In the genomic region with DNA sequence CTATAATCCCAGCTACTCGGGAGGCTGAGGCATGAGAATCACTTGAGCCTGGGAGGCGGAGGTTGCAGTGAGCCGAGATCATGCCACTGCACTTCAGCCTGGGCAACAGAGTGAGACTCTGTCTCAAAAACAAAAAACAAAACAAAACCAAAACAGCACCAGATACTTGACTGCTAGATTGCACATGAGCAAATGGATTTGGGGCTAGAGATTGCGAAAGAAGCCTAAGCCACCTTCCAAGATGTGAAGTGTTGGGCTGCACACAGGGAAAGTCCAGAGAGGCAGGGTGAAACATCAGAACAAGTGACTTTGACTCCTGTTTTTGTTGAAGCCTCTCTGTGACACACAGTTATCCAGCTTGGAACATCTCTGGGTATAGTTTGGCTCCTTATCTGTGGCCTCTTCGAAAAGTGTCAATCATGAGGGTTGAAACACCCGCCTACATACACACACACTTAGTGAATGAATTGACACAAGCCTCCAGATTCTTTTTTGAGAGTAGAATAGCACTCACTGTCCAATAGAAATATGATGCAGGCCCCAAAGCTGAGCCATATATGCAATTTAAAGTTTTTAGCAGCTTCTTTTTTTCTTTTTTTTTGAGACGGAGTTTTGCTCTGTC, we compare ENCODE assay signal across 2 cellular contexts.
TF ChIP-seq lines count a peak whose summit lies in the region.

No MANE protein-coding gene starts in this region.

TF ChIP-seq in HEK293T, 16 proteins besides CTCF, POLR2A, EP300 and RAD21:
- TF ChIP-seq, protein P1, sequence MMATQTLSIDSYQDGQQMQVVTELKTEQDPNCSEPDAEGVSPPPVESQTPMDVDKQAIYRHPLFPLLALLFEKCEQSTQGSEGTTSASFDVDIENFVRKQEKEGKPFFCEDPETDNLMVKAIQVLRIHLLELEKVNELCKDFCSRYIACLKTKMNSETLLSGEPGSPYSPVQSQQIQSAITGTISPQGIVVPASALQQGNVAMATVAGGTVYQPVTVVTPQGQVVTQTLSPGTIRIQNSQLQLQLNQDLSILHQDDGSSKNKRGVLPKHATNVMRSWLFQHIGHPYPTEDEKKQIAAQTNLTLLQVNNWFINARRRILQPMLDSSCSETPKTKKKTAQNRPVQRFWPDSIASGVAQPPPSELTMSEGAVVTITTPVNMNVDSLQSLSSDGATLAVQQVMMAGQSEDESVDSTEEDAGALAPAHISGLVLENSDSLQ (IDR thresholded peaks at IDR 0.05) = peak; percentile 57; the same call in 1 of the 2 replicates
- TF ChIP-seq ZNF384 (IDR thresholded peaks at IDR 0.05) = no peak

TF ChIP-seq in H1, 55 proteins besides CTCF, POLR2A, EP300 and RAD21:
- no peak for TF ChIP-seq TAF1 (IDR thresholded peaks at IDR 0.05; ENCODE audit: low read depth, low read length)
- peak; percentile 35; the same call in 1 of the 2 replicates for TF ChIP-seq CEBPB (IDR thresholded peaks at IDR 0.05; ENCODE audit: low read depth, low read length)
